In the genomic region with DNA sequence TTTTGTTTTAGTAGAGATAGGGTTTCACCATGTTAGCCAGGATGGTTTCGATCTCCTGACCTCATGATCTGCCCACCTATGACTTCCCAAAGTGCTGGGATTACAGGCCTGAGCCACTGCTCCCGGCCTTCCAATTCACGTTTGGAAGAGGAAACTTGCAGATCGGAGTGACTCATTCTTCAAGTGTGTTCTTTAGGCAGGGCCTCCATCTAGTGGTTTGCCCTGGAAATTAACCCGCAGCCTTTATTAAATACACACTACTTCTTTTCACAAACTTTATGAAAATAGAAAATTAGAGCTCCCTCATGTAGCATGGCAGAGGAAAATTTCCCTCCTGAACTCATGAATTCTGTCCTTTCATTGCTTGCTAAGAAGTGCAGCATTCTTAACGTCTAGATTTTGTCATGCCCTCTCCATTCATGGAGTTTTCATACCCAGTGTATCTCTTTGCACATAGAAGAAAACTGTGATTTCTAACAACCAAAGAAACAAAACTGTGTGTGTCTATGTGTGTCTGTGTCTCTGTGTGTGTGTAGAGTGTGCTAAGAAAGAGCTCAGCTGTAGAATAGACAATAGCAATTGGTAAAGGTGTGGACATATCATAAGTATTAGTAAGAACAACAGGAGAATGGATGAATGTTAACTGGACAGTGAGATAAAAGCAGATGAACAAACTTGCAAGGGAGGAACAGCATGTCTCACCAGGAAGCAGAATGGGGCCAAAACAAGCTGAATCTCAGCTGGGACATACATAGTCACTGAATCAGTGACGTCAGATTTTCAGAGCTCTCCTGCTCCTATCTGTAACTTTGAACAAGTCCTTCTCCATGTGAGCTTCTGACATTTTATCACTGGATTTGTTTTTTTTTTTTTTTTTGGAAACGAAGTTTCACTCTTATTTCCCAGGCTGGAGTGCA, we compare ENCODE assay signal across 1 cellular context.
TF ChIP-seq lines count a peak whose summit lies in the region.

No MANE protein-coding gene starts in this region.

TF ChIP-seq in GM23338, 12 proteins besides CTCF, POLR2A, EP300 and RAD21 (continued from another document):
- TF ChIP-seq, protein P1, sequence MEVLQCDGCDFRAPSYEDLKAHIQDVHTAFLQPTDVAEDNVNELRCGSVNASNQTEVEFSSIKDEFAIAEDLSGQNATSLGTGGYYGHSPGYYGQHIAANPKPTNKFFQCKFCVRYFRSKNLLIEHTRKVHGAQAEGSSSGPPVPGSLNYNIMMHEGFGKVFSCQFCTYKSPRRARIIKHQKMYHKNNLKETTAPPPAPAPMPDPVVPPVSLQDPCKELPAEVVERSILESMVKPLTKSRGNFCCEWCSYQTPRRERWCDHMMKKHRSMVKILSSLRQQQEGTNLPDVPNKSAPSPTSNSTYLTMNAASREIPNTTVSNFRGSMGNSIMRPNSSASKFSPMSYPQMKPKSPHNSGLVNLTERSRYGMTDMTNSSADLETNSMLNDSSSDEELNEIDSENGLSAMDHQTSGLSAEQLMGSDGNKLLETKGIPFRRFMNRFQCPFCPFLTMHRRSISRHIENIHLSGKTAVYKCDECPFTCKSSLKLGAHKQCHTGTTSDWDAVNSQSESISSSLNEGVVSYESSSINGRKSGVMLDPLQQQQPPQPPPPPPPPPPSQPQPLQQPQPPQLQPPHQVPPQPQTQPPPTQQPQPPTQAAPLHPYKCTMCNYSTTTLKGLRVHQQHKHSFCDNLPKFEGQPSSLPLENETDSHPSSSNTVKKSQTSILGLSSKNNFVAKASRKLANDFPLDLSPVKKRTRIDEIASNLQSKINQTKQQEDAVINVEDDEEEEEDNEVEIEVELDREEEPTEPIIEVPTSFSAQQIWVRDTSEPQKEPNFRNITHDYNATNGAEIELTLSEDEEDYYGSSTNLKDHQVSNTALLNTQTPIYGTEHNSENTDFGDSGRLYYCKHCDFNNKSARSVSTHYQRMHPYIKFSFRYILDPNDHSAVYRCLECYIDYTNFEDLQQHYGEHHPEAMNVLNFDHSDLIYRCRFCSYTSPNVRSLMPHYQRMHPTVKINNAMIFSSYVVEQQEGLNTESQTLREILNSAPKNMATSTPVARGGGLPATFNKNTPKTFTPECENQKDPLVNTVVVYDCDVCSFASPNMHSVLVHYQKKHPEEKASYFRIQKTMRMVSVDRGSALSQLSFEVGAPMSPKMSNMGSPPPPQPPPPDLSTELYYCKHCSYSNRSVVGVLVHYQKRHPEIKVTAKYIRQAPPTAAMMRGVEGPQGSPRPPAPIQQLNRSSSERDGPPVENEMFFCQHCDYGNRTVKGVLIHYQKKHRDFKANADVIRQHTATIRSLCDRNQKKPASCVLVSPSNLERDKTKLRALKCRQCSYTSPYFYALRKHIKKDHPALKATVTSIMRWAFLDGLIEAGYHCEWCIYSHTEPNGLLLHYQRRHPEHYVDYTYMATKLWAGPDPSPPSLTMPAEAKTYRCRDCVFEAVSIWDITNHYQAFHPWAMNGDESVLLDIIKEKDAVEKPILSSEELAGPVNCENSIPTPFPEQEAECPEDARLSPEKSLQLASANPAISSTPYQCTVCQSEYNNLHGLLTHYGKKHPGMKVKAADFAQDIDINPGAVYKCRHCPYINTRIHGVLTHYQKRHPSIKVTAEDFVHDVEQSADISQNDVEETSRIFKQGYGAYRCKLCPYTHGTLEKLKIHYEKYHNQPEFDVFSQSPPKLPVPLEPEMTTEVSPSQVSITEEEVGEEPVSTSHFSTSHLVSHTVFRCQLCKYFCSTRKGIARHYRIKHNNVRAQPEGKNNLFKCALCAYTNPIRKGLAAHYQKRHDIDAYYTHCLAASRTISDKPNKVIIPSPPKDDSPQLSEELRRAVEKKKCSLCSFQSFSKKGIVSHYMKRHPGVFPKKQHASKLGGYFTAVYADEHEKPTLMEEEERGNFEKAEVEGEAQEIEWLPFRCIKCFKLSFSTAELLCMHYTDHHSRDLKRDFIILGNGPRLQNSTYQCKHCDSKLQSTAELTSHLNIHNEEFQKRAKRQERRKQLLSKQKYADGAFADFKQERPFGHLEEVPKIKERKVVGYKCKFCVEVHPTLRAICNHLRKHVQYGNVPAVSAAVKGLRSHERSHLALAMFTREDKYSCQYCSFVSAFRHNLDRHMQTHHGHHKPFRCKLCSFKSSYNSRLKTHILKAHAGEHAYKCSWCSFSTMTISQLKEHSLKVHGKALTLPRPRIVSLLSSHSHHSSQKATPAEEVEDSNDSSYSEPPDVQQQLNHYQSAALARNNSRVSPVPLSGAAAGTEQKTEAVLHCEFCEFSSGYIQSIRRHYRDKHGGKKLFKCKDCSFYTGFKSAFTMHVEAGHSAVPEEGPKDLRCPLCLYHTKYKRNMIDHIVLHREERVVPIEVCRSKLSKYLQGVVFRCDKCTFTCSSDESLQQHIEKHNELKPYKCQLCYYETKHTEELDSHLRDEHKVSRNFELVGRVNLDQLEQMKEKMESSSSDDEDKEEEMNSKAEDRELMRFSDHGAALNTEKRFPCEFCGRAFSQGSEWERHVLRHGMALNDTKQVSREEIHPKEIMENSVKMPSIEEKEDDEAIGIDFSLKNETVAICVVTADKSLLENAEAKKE (CRISPR knock-in tag; IDR thresholded peaks at IDR 0.05), result no peak
- TF ChIP-seq ZNF114 (CRISPR knock-in tag; IDR thresholded peaks at IDR 0.05), result no peak
- no peak for TF ChIP-seq ZNF331 (CRISPR knock-in tag; IDR thresholded peaks at IDR 0.05; ENCODE audit: low read depth)
- no peak for TF ChIP-seq STAT1 (IDR thresholded peaks at IDR 0.05; ENCODE audit: unreplicated experiment)
